ENCODE assay signal across 7 cellular contexts in genomic region chr2:5132281-5132680, GRCh38.
"Had no signal": no experiment of that assay in that cellular context is flagged by ENCODE, and none has a peak within 500 bp of the region (broad histone marks: within the 10 kb centered on the region; RNA-seq: fewer than 3 reads in every experiment).

No MANE protein-coding gene starts in this region.

- H3K4me1 ChIP-seq: HAP-1 had no signal

- H3K27ac Mint-ChIP-seq: GM23338, HFFc6, IgD-negative memory B cell had no signal

- H3K9me3 ChIP-seq: HAP-1 had no signal

- H3K4me1 Mint-ChIP-seq: GM23338, IgD-negative memory B cell had no signal

- DNase-seq: H7, HFFc6 had no signal

- H3K27ac ChIP-seq: HL-60 had no signal

- H3K4me3 ChIP-seq: GM23338, HAP-1 had no signal

- H3K36me3 ChIP-seq: HAP-1 had no signal

- H3K4me3 Mint-ChIP-seq: GM23338, HFFc6, IgD-negative memory B cell had no signal

- H2AFZ ChIP-seq: GM23338 had no signal

- H3K4me2 ChIP-seq: GM23338 had no signal

- H3K27me3 Mint-ChIP-seq: IgD-negative memory B cell had no signal

- FAIRE-seq: HepG2 had no signal
